In genomic region chr1:192941722-192942411, GRCh38 we compare ENCODE assay signal across 13 cellular contexts.
DNase-seq lines count a peak whose midpoint lies in the region; ATAC-seq lines count a peak whose summit lies in the region.
"Had no signal": no experiment of that assay in that cellular context is flagged by ENCODE, and none has a peak within 500 bp of the region (broad histone marks: within the 10 kb centered on the region; RNA-seq: fewer than 3 reads in every experiment).

No MANE protein-coding gene starts in this region.

- no peaks in the 10 kb centered on the region for H3K36me3 Mint-ChIP-seq in dendritic cell treated with granulocyte-macrophage colony-stimulating factor and Interleukin-4, amounts not matched to agents 40 ng/mL and 50 ng/mL, for 4 days (ENCODE audit: low read depth)

- peaks cover 52% of the 10 kb centered on the region for H3K4me1 Mint-ChIP-seq in dendritic cell treated with granulocyte-macrophage colony-stimulating factor and Interleukin-4, amounts not matched to agents 40 ng/mL and 50 ng/mL, for 4 days (ENCODE audit: low read depth)

- DNase-seq in activated CD8-positive, alpha-beta memory T cell treated with anti-CD3 and anti-CD28 coated beads, Interleukin-2, amount 50 U/mL, for 4 hours, result no peak
- DNase-seq in dermis blood vessel endothelial cell (no peak), H4 (ENCODE audit: low spot score) (no peak)
- no peak for DNase-seq in stimulated activated CD4-positive, alpha-beta T cell treated with anti-CD3 and anti-CD28 coated beads, Interleukin-12 subunit alpha, Interleukin-12 subunit beta, amount 100 ng/mL, for 4 hours
- DNase-seq: activated naive CD4-positive, alpha-beta T cell treated with anti-CD3 and anti-CD28 coated beads, Interleukin-2, amount 50 U/mL, for 16 hours; kidney; NCI-H446 treated with DMSO at 0.1 percent for 48 hours; stimulated activated CD4-positive, alpha-beta T cell treated with anti-CD3 and anti-CD28 coated beads, Interleukin-4, amount 100 ng/mL, for 4 hours; T-helper 9 cell had no signal

- no peak overlapping the region for H3K4me3 Mint-ChIP-seq in dendritic cell treated with granulocyte-macrophage colony-stimulating factor and Interleukin-4, amounts not matched to agents 40 ng/mL and 50 ng/mL, for 4 days

- intact Hi-C loops in dendritic cell treated with granulocyte-macrophage colony-stimulating factor and Interleukin-4, amounts not matched to agents 40 ng/mL and 50 ng/mL, for 4 days (cut with micrococcal nuclease), result loop anchor here (10.0 kb wide), 1 partner anchor 787 kb away; the partner anchor contains the start of gene RGS18

- H3K27me3 Mint-ChIP-seq in dendritic cell treated with granulocyte-macrophage colony-stimulating factor and Interleukin-4, amounts not matched to agents 40 ng/mL and 50 ng/mL, for 4 days, result no peaks in the 10 kb centered on the region

- peak overlapping the region; percentile 75 for H3K27ac Mint-ChIP-seq in dendritic cell treated with granulocyte-macrophage colony-stimulating factor and Interleukin-4, amounts not matched to agents 40 ng/mL and 50 ng/mL, for 4 days

- ATAC-seq in GM18517 (IDR thresholded peaks at IDR 0.05; ENCODE audit: unreplicated experiment) (peak; percentile 64), GM21723 (IDR thresholded peaks at IDR 0.05; ENCODE audit: unreplicated experiment) (peak; percentile 72), HG03432 (IDR thresholded peaks at IDR 0.05; ENCODE audit: unreplicated experiment) (peak; percentile 72)

- H3K9me3 Mint-ChIP-seq in dendritic cell treated with granulocyte-macrophage colony-stimulating factor and Interleukin-4, amounts not matched to agents 40 ng/mL and 50 ng/mL, for 4 days, result no peaks in the 10 kb centered on the region
